Comparison of ENCODE assay signal across 9 cellular contexts in genomic region chr14:37457334-37457733, GRCh38.
"Had no signal": no experiment of that assay in that cellular context is flagged by ENCODE, and none has a peak within 500 bp of the region (broad histone marks: within the 10 kb centered on the region; RNA-seq: fewer than 3 reads in every experiment).

No MANE protein-coding gene starts in this region.

- ATAC-seq: HCT116, K562 had no signal

- H3K4me1 ChIP-seq: HAP-1 had no signal

- DNase-seq: GM23248, GOT3, H7, HFFc6, IMR-90 had no signal

- FAIRE-seq: HTR-8/SVneo, K562 had no signal

- H3K4me3 ChIP-seq: GM23248, HAP-1, K562 had no signal

- H2AFZ ChIP-seq: GM23248 had no signal

- H3K27ac ChIP-seq: GM23248 had no signal

- H3K9me3 ChIP-seq: HAP-1 had no signal

- H3K36me3 ChIP-seq: HAP-1 had no signal

- H3K9ac ChIP-seq: GM23248 had no signal
